Comparison of ENCODE assay signal across 29 cellular contexts in the genomic region with DNA sequence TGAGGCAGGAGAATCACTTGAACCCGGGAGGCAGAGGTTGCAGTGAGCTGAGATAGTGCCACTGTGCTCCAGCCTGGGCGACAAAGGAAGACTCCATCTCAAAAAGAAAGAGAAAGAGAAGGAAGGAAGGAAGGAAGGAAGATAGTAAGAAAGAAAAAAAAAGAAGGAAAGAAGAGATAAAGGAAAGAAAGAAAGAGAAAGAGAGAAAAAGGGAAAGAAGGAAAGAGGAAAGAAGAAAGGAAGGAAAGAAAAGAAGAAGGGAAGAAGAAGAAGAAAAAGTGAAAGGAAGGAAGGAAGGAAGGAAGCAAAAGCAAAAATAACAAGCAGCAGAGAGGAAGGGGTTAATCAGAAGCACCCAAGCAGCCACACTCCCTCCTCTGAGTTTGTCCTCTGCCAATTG. TPM values are rescaled to one million over a fixed set of nuclear protein-coding genes. Genes with fewer than 3 reads are reported as not detected.
"Had no signal": no experiment of that assay in that cellular context is flagged by ENCODE, and none has a peak within 500 bp of the region (broad histone marks: within the 10 kb centered on the region; RNA-seq: fewer than 3 reads in every experiment).

No MANE protein-coding gene starts in this region.

- H3K27ac Mint-ChIP-seq: dendritic cell treated with granulocyte-macrophage colony-stimulating factor and Interleukin-4, amounts not matched to agents 40 ng/mL and 50 ng/mL, for 4 days; effector memory CD8-positive, alpha-beta T cell; endodermal cell; mesothelial cell of epicardium had no signal

- FAIRE-seq: endometrium, islet of Langerhans, keratinocyte had no signal

- H3K27me3 ChIP-seq: colonic mucosa, gastrocnemius medialis had no signal

- H3K4me1 Mint-ChIP-seq: endodermal cell, mesothelial cell of epicardium had no signal

- H3K4me3 Mint-ChIP-seq: dendritic cell treated with granulocyte-macrophage colony-stimulating factor and Interleukin-4, amounts not matched to agents 40 ng/mL and 50 ng/mL, for 4 days; effector memory CD8-positive, alpha-beta T cell; endodermal cell; mesothelial cell of epicardium had no signal

- ATAC-seq: effector memory CD8-positive, alpha-beta T cell; esophagus mucosa; gastrocnemius medialis; heart right ventricle; left cardiac atrium; left lung; left ventricle myocardium superior; lower lobe of right lung had no signal

- H3K27ac ChIP-seq: colonic mucosa, epithelial cell of prostate, esophagus squamous epithelium, gastrocnemius medialis, heart right ventricle, left lung, lower lobe of right lung had no signal

- H3K9me3 Mint-ChIP-seq: dendritic cell treated with granulocyte-macrophage colony-stimulating factor and Interleukin-4, amounts not matched to agents 40 ng/mL and 50 ng/mL, for 4 days; effector memory CD8-positive, alpha-beta T cell; mesothelial cell of epicardium had no signal

- H3K4me1 ChIP-seq: colonic mucosa, esophagus squamous epithelium, gastrocnemius medialis, heart right ventricle, left lung, lower lobe of right lung had no signal

- H3K36me3 ChIP-seq: colonic mucosa, esophagus squamous epithelium, gastrocnemius medialis, heart right ventricle, left lung, lower lobe of right lung had no signal

- DNase-seq: colonic mucosa; cortex of kidney; effector CD8-positive, alpha-beta T cell; effector memory CD8-positive, alpha-beta T cell; endodermal cell; erythroblast; esophagus squamous epithelium; foreskin fibroblast; foreskin melanocyte; gastrocnemius medialis; glutamatergic neuron; heart right ventricle; left cardiac atrium; left lung; left ventricle myocardium superior; lower lobe of right lung; mesenchymal stem cell had no signal

- H3K36me3 Mint-ChIP-seq: mesothelial cell of epicardium had no signal

- H3K9me3 ChIP-seq: colonic mucosa, esophagus squamous epithelium, gastrocnemius medialis, heart right ventricle, left lung, lower lobe of right lung had no signal

- H3K4me3 ChIP-seq: colonic mucosa, esophagus squamous epithelium, gastrocnemius medialis, heart right ventricle, left lung, lower lobe of right lung had no signal

RNA-seq across cellular contexts. Expression of a gene that starts 32.1 kb away (rescaled TPM):
- total RNA-seq: dermis microvascular lymphatic vessel endothelial cell, endodermal cell, glomerular endothelial cell, left ventricle myocardium superior, lung microvascular endothelial cell, mesenteric fat pad, mononuclear cell had no signal
